ENCODE assay signal across 20 cellular contexts in the genomic region with DNA sequence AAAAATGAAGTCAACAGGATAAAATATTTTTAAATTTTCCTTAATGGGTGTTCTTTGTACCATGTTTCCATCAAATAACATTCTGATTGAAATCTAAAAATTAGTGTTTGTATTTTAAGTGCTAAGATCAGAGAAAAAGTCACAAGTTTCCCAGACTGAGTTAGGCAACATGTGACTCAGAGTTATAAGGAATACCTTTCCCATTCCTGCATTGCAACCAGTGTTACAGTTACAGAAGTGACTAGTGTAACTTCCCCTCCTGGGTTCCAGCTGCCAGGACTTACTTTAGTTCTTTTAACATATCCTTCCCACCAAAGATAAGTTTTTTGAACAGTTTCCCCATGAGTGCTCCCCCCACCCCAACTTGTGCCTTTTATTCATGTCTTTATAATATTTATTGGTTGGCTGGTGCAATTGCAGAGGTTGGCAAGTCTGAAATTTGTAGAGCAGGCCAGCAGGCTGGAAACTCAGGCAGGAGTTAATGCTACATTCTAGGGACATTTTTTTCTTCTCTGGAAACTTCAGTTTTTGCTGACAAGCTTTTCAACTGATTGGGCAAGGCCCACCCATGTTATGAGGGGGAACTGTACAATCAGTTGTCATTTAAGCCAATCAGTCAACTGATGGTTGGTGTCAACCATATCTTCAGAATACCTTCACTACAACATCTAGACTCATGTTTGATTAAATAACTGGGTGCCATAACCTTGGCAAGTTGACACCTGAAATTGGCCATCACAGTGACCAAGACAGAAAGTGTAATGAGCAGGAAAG. TPM values are rescaled to one million over a fixed set of nuclear protein-coding genes. Genes with fewer than 3 reads are reported as not detected.
A peak's percentile ranks its signal among the peaks of the same experiment; 100 is the strongest.
DNase-seq lines count a peak whose midpoint lies in the region; ATAC-seq and TF ChIP-seq lines count a peak whose summit lies in the region.
"Had no signal": no experiment of that assay in that cellular context is flagged by ENCODE, and none has a peak within 500 bp of the region (broad histone marks: within the 10 kb centered on the region; RNA-seq: fewer than 3 reads in every experiment).

No MANE protein-coding gene starts in this region.

- peaks cover 6% of the 10 kb centered on the region for H3K9me3 Mint-ChIP-seq in activated T-cell treated with anti-CD3 and anti-CD28 coated beads, Interleukin-2, amount 50 U/mL, for 24 hours

- no peak for ATAC-seq in GM18868 (IDR thresholded peaks at IDR 0.05; ENCODE audit: unreplicated experiment)
- no peak for ATAC-seq in SK-N-SH treated with all-trans-retinoic acid at 6 μM for 48 hours

- H3K4me3 ChIP-seq in choroid plexus epithelial cell (ENCODE audit: low read depth, low read length) (no peak overlapping the region), fibroblast of villous mesenchyme (ENCODE audit: low read depth, low read length) (no peak overlapping the region)
- H3K4me3 ChIP-seq: SJCRH30 had no signal

- no peak for TF ChIP-seq CTCF in choroid plexus epithelial cell (conservative IDR thresholded peaks at IDR 0.05; ENCODE audit: low read depth, low read length)
- no peak for TF ChIP-seq CTCF in fibroblast of villous mesenchyme (IDR thresholded peaks at IDR 0.05; ENCODE audit: insufficient read depth, low read depth, low read length)

- no peak overlapping the region for H3K4me3 Mint-ChIP-seq in activated T-cell treated with anti-CD3 and anti-CD28 coated beads, Interleukin-2, amount 50 U/mL, for 24 hours
- H3K4me3 Mint-ChIP-seq: CD4-positive, alpha-beta memory T cell; IgD-negative memory B cell had no signal

- no peaks in the 10 kb centered on the region for H3K36me3 Mint-ChIP-seq in activated T-cell treated with anti-CD3 and anti-CD28 coated beads, Interleukin-2, amount 50 U/mL, for 24 hours (ENCODE audit: low read depth)
- H3K36me3 Mint-ChIP-seq: CD4-positive, alpha-beta memory T cell had no signal

- no peak overlapping the region for H3K27ac Mint-ChIP-seq in activated T-cell treated with anti-CD3 and anti-CD28 coated beads, Interleukin-2, amount 50 U/mL, for 24 hours
- H3K27ac Mint-ChIP-seq: CD4-positive, alpha-beta memory T cell; IgD-negative memory B cell had no signal

- peak; percentile 10 for DNase-seq in LHCN-M2 (ENCODE audit: low read depth)
- peak; percentile 25 for DNase-seq in choroid plexus epithelial cell (ENCODE audit: low read depth)
- peak; percentile 15 for DNase-seq in fibroblast of villous mesenchyme (ENCODE audit: low read depth)
- DNase-seq in activated T-cell treated with anti-CD3 and anti-CD28 coated beads, Interleukin-2, amount 50 U/mL, for 24 hours: no peak
- DNase-seq in NCI-H1105 (lab: John Stamatoyannopoulos, UW): no peak
- DNase-seq: BE2C; Calu3; CD4-positive, alpha-beta memory T cell; DMS53; NCI-H1436; NCI-H2029 treated with DMSO at 0.1 percent for 48 hours; NCI-H2171 treated with DMSO at 0.1 percent for 48 hours; NCI-H446 treated with DMSO at 0.1 percent for 48 hours; NK-92 treated with Interleukin-12 subunit alpha and Interleukin-12 subunit beta, amount 100 ng/mL, for 24 hours; SJCRH30 had no signal

- H3K27me3 Mint-ChIP-seq in activated T-cell treated with anti-CD3 and anti-CD28 coated beads, Interleukin-2, amount 50 U/mL, for 24 hours: peaks cover 39% of the 10 kb centered on the region
- H3K27me3 Mint-ChIP-seq: IgD-negative memory B cell had no signal

- H3K4me1 Mint-ChIP-seq in activated T-cell treated with anti-CD3 and anti-CD28 coated beads, Interleukin-2, amount 50 U/mL, for 24 hours (ENCODE audit: low read depth): no peaks in the 10 kb centered on the region
- H3K4me1 Mint-ChIP-seq: CD4-positive, alpha-beta memory T cell; IgD-negative memory B cell had no signal

TF ChIP-seq in SK-N-SH treated with all-trans-retinoic acid at 6 μM for 48 hours, 23 proteins besides CTCF, POLR2A, EP300 and RAD21:
- TF ChIP-seq CSDC2 (CRISPR knock-in tag; IDR thresholded peaks at IDR 0.05): no peak
- no peak for TF ChIP-seq ZNF70 (CRISPR knock-in tag; IDR thresholded peaks at IDR 0.05)
- TF ChIP-seq, protein P1, sequence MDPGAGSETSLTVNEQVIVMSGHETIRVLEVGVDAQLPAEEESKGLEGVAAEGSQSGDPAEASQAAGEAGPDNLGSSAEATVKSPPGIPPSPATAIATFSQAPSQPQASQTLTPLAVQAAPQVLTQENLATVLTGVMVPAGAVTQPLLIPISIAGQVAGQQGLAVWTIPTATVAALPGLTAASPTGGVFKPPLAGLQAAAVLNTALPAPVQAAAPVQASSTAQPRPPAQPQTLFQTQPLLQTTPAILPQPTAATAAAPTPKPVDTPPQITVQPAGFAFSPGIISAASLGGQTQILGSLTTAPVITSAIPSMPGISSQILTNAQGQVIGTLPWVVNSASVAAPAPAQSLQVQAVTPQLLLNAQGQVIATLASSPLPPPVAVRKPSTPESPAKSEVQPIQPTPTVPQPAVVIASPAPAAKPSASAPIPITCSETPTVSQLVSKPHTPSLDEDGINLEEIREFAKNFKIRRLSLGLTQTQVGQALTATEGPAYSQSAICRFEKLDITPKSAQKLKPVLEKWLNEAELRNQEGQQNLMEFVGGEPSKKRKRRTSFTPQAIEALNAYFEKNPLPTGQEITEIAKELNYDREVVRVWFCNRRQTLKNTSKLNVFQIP (CRISPR knock-in tag; IDR thresholded peaks at IDR 0.05; ENCODE audit: borderline replicate concordance, low read depth): no peak
- no peak for TF ChIP-seq ZFP3 (CRISPR knock-in tag; IDR thresholded peaks at IDR 0.05)
- no peak for TF ChIP-seq ZNF565 (CRISPR knock-in tag; conservative IDR thresholded peaks at IDR 0.05; ENCODE audit: low read depth)
- TF ChIP-seq SNAI2 (CRISPR knock-in tag; IDR thresholded peaks at IDR 0.05): no peak
- TF ChIP-seq TOX (CRISPR knock-in tag; IDR thresholded peaks at IDR 0.05; ENCODE audit: borderline replicate concordance): no peak
- TF ChIP-seq, protein P2, sequence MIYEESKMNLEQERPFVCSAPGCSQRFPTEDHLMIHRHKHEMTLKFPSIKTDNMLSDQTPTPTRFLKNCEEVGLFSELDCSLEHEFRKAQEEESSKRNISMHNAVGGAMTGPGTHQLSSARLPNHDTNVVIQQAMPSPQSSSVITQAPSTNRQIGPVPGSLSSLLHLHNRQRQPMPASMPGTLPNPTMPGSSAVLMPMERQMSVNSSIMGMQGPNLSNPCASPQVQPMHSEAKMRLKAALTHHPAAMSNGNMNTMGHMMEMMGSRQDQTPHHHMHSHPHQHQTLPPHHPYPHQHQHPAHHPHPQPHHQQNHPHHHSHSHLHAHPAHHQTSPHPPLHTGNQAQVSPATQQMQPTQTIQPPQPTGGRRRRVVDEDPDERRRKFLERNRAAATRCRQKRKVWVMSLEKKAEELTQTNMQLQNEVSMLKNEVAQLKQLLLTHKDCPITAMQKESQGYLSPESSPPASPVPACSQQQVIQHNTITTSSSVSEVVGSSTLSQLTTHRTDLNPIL (CRISPR knock-in tag; IDR thresholded peaks at IDR 0.05; ENCODE audit: low read depth): no peak

RNA-seq across cellular contexts. Expression of a gene that starts 22.9 kb away (rescaled TPM):
- total RNA-seq in LHCN-M2 (2014; rRNA removed) (0.23 and 0.58 TPM in 2 replicates), fibroblast of villous mesenchyme (1.9 and 2.6 TPM in 2 replicates)
- 0.13 TPM for polyA plus RNA-seq in LHCN-M2 (2012)
- total RNA-seq: H4, RPMI7951, SJCRH30 had no signal

Comparison
In these comparisons a context has a peak if more than half of its experiments do, and no peak if none do; other contexts are left out.
1. DNase-seq: peak in LHCN-M2 (single experiment), choroid plexus epithelial cell (single experiment) and fibroblast of villous mesenchyme (single experiment); none in activated T-cell treated with anti-CD3 and anti-CD28 coated beads, Interleukin-2, amount 50 U/mL, for 24 hours (single experiment) and NCI-H1105 (single experiment).